25 cellular contexts compared by ENCODE assay signal in genomic region chr20:10846831-10847230, GRCh38.
"Had no signal": no experiment of that assay in that cellular context is flagged by ENCODE, and none has a peak within 500 bp of the region (broad histone marks: within the 10 kb centered on the region; RNA-seq: fewer than 3 reads in every experiment).

No MANE protein-coding gene starts in this region.

- H3K36me3 ChIP-seq: colonic mucosa, gastroesophageal sphincter, heart left ventricle, left lung, ovary, suprapubic skin, transverse colon, upper lobe of right lung, uterus had no signal

- H3K4me3 ChIP-seq: colonic mucosa, gastroesophageal sphincter, heart left ventricle, hepatocyte, left lung, ovary, psoas muscle, suprapubic skin, transverse colon, upper lobe of right lung, uterus had no signal

- DNase-seq: colonic mucosa; effector CD8-positive, alpha-beta T cell; endodermal cell; heart left ventricle; left cardiac atrium; left lung; mesenchymal stem cell; midbrain; naive thymus-derived CD8-positive, alpha-beta T cell; nephron progenitor cell; nucleus accumbens; ovary; posterior cingulate gyrus; psoas muscle; right cardiac atrium; small intestine; stimulated activated CD4-positive, alpha-beta T cell treated with anti-CD3 and anti-CD28 coated beads, Interleukin-15, amount 100 ng/mL, for 24 hours; stimulated activated CD4-positive, alpha-beta T cell treated with anti-CD3 and anti-CD28 coated beads, Interleukin-2, amount 100 ng/mL, for 48 hours; stimulated activated naive B cell treated with anti-CD40 and anti-IgM and Interleukin-4, amounts not matched to agents 10 μg/mL and 1 μg/mL and 100 μg/mL, for 72 hours; transverse colon; upper lobe of right lung; uterus had no signal

- H3K4me1 ChIP-seq: colonic mucosa, psoas muscle, suprapubic skin, upper lobe of right lung, uterus had no signal

- H3K27me3 ChIP-seq: colonic mucosa, gastroesophageal sphincter, heart left ventricle, hepatocyte, left lung, ovary, suprapubic skin, transverse colon, upper lobe of right lung, uterus had no signal

- H3K9me3 ChIP-seq: colonic mucosa, ovary, suprapubic skin, transverse colon, uterus had no signal
